In the genomic region with DNA sequence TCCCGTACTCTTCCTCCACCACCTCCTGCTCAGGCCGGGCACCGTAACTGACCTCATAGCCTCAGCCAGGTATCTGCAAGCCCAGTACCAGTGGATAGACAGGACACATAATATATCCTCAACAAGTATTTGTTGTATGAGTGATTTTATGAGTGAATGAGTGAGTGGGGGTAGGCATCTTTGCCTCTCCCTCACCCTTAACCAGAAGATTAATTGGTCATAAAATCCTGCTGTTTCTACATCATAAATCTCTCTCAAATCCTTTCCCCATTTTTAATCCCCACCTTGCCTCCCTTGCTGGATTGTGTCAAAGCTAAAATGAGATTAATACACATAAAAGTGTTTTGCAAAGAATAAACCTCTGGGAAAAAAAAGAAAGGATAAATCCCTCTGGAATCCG, we compare ENCODE assay signal across 27 cellular contexts.
"Had no signal": no experiment of that assay in that cellular context is flagged by ENCODE, and none has a peak within 500 bp of the region (broad histone marks: within the 10 kb centered on the region; RNA-seq: fewer than 3 reads in every experiment).

No MANE protein-coding gene starts in this region.

- H3K79me2 ChIP-seq: parathyroid adenoma had no signal

- FAIRE-seq: colon, keratinocyte, urothelium cell line had no signal

- H3K27me3 ChIP-seq: dorsolateral prefrontal cortex, gastrocnemius medialis, neutrophil, sigmoid colon, testis, tibial nerve, upper lobe of left lung had no signal

- H3K27ac ChIP-seq: dorsolateral prefrontal cortex, gastrocnemius medialis, neutrophil, parathyroid adenoma, sigmoid colon, testis, tibial nerve, upper lobe of left lung had no signal

- H3K9ac ChIP-seq: parathyroid adenoma had no signal

- H3K36me3 Mint-ChIP-seq: memory B cell; naive B cell; natural killer cell treated with Interleukin-12 subunit alpha and Interleukin-12 subunit beta and Interleukin-15 and Interleukin-18, amount 100 ng/mL, for 72 hours; stimulated activated memory B cell treated with anti-CD40 and anti-IgM and Interleukin-4, amounts not matched to agents 10 μg/mL and 1 μg/mL and 100 μg/mL, for 72 hours had no signal

- H3K27me3 Mint-ChIP-seq: memory B cell; naive B cell; progenitor cell of endocrine pancreas; stimulated activated memory B cell treated with anti-CD40 and anti-IgM and Interleukin-4, amounts not matched to agents 10 μg/mL and 1 μg/mL and 100 μg/mL, for 72 hours had no signal

- DNase-seq: dorsolateral prefrontal cortex; effector CD4-positive, alpha-beta T cell; foreskin fibroblast; gastrocnemius medialis; head of caudate nucleus; mucosa of descending colon; naive B cell; right cardiac atrium; sigmoid colon; stimulated activated CD4-positive, alpha-beta T cell treated with anti-CD3 and anti-CD28 coated beads, Interleukin-4, amount 100 ng/mL, for 4 hours; stimulated activated naive CD8-positive, alpha-beta T cell treated with anti-CD3 and anti-CD28 coated beads, Interleukin-15, Interleukin-2, amounts not matched to agents 100 U/mL and 50 U/mL, for 24 hours; substantia nigra; testis; upper lobe of left lung had no signal

- H3K27ac Mint-ChIP-seq: memory B cell; natural killer cell treated with Interleukin-12 subunit alpha and Interleukin-12 subunit beta and Interleukin-15 and Interleukin-18, amount 100 ng/mL, for 72 hours; progenitor cell of endocrine pancreas; stimulated activated memory B cell treated with anti-CD40 and anti-IgM and Interleukin-4, amounts not matched to agents 10 μg/mL and 1 μg/mL and 100 μg/mL, for 72 hours had no signal

- H3K9me3 ChIP-seq: gastrocnemius medialis, mucosa of descending colon, neutrophil, sigmoid colon, testis, tibial nerve, upper lobe of left lung had no signal

- ATAC-seq: gastrocnemius medialis; left lobe of liver; mucosa of descending colon; natural killer cell treated with Interleukin-12 subunit alpha and Interleukin-12 subunit beta and Interleukin-15 and Interleukin-18, amount 100 ng/mL, for 72 hours; right cardiac atrium; stimulated activated memory B cell treated with anti-CD40 and anti-IgM and Interleukin-4, amounts not matched to agents 10 μg/mL and 1 μg/mL and 100 μg/mL, for 72 hours; stimulated activated naive CD8-positive, alpha-beta T cell treated with anti-CD3 and anti-CD28 coated beads, Interleukin-15, Interleukin-2, amounts not matched to agents 100 U/mL and 50 U/mL, for 24 hours had no signal

- H3K4me3 ChIP-seq: dorsolateral prefrontal cortex, gastrocnemius medialis, lung, mucosa of descending colon, sigmoid colon, testis, tibial nerve, upper lobe of left lung had no signal

- H3K4me3 Mint-ChIP-seq: memory B cell; naive B cell; natural killer cell treated with Interleukin-12 subunit alpha and Interleukin-12 subunit beta and Interleukin-15 and Interleukin-18, amount 100 ng/mL, for 72 hours; neural crest cell; stimulated activated memory B cell treated with anti-CD40 and anti-IgM and Interleukin-4, amounts not matched to agents 10 μg/mL and 1 μg/mL and 100 μg/mL, for 72 hours had no signal

- H3K9me3 Mint-ChIP-seq: memory B cell; naive B cell; natural killer cell treated with Interleukin-12 subunit alpha and Interleukin-12 subunit beta and Interleukin-15 and Interleukin-18, amount 100 ng/mL, for 72 hours; neural crest cell; stimulated activated memory B cell treated with anti-CD40 and anti-IgM and Interleukin-4, amounts not matched to agents 10 μg/mL and 1 μg/mL and 100 μg/mL, for 72 hours had no signal

- H2AFZ ChIP-seq: parathyroid adenoma had no signal

- H3K4me1 ChIP-seq: gastrocnemius medialis, parathyroid adenoma, sigmoid colon, testis, tibial nerve, upper lobe of left lung had no signal

- H3K36me3 ChIP-seq: gastrocnemius medialis, neutrophil, sigmoid colon, tibial nerve, upper lobe of left lung had no signal

- H3K4me1 Mint-ChIP-seq: memory B cell; neural crest cell; stimulated activated memory B cell treated with anti-CD40 and anti-IgM and Interleukin-4, amounts not matched to agents 10 μg/mL and 1 μg/mL and 100 μg/mL, for 72 hours had no signal
